In genomic region chr12:118053071-118053985, GRCh38 we compare ENCODE assay signal across 9 cellular contexts. TPM values are rescaled to one million over a fixed set of nuclear protein-coding genes. Genes with fewer than 3 reads are reported as not detected.
DNase-seq lines count a peak whose midpoint lies in the region; ATAC-seq and TF ChIP-seq lines count a peak whose summit lies in the region.
"Had no signal": no experiment of that assay in that cellular context is flagged by ENCODE, and none has a peak within 500 bp of the region (broad histone marks: within the 10 kb centered on the region; RNA-seq: fewer than 3 reads in every experiment).

No MANE protein-coding gene starts in this region.

- no peak for TF ChIP-seq EP300 in upper lobe of left lung (IDR thresholded peaks at IDR 0.05)

- H3K9me3 ChIP-seq in mesodermal cell (ENCODE audit: control insufficient read depth, low read length) (no peaks in the 10 kb centered on the region), upper lobe of left lung (no peaks in the 10 kb centered on the region)

- intact Hi-C loops in activated naive CD4-positive, alpha-beta T cell treated with anti-CD3 and anti-CD28 coated beads for 36 hours (cut with micrococcal nuclease), result no loop called here
- intact Hi-C loops in MCF 10A (cut with micrococcal nuclease), result no loop called here

- TF ChIP-seq POLR2A in upper lobe of left lung (IDR thresholded peaks at IDR 0.05), result no peak

- DNase-seq in activated naive CD4-positive, alpha-beta T cell treated with anti-CD3 and anti-CD28 coated beads for 36 hours, result no peak
- no peak for DNase-seq in activated naive CD4-positive, alpha-beta T cell treated with anti-CD3 and anti-CD28 coated beads, Interleukin-2, amount 50 U/mL, for 16 hours
- no peak for DNase-seq in MCF 10A (ENCODE audit: unreplicated experiment)
- no peak for DNase-seq in upper lobe of left lung
- DNase-seq in HPDE6-E6E7 (ENCODE audit: extremely low spot score), result no peak
- no peak for DNase-seq in mesothelial cell of epicardium (ENCODE audit: low spot score in 2 of 2, unreplicated experiment in 2 of 2)
- no peak for DNase-seq in activated CD8-positive, alpha-beta memory T cell treated with anti-CD3 and anti-CD28 coated beads, Interleukin-2, amount 50 U/mL, for 4 hours

- no TSS peak for BruUV-seq in MCF 10A (replicated peaks; lab: Mats Ljungman, UMichigan)

- H3K27me3 ChIP-seq in upper lobe of left lung, result no peaks in the 10 kb centered on the region

- no peak for TF ChIP-seq CTCF in MCF 10A (IDR thresholded peaks at IDR 0.05; ENCODE audit: unreplicated experiment)
- no peak for TF ChIP-seq CTCF in upper lobe of left lung (IDR thresholded peaks at IDR 0.05)
- TF ChIP-seq CTCF in mesothelial cell of epicardium (IDR thresholded peaks at IDR 0.05; ENCODE audit: unreplicated experiment), result no peak

- H3K36me3 ChIP-seq in mesodermal cell (ENCODE audit: control insufficient read depth, insufficient read depth, low read length), result peaks cover 42% of the 10 kb centered on the region
- peaks cover 0 to 41% (median 21%) of the 10 kb centered on the region in 4 donors for H3K36me3 ChIP-seq in upper lobe of left lung

- no peak overlapping the region for H3K4me3 Mint-ChIP-seq in activated naive CD4-positive, alpha-beta T cell treated with anti-CD3 and anti-CD28 coated beads for 36 hours
- H3K4me3 Mint-ChIP-seq in MCF 10A (ENCODE audit: unreplicated experiment), result peak overlapping the region; percentile 0
- no peak overlapping the region for H3K4me3 Mint-ChIP-seq in mesothelial cell of epicardium

- H3K27ac ChIP-seq in mesodermal cell (ENCODE audit: low read depth, low read length, severe bottlenecking), result peak overlapping the region; percentile 75
- H3K27ac ChIP-seq in upper lobe of left lung, result peak overlapping the region; percentile 14 to 61 (median 51)

- peaks cover 11% of the 10 kb centered on the region for H3K4me1 ChIP-seq in mesodermal cell (ENCODE audit: control insufficient read depth, insufficient read depth, low read length, poor library complexity, severe bottlenecking)
- peaks cover 26 to 41% (median 36%) of the 10 kb centered on the region in 4 donors for H3K4me1 ChIP-seq in upper lobe of left lung

- peak overlapping the region; percentile 0 for H3K27ac Mint-ChIP-seq in activated naive CD4-positive, alpha-beta T cell treated with anti-CD3 and anti-CD28 coated beads for 36 hours
- H3K27ac Mint-ChIP-seq in MCF 10A (ENCODE audit: low read depth, unreplicated experiment) (peak overlapping the region; percentile 71), mesothelial cell of epicardium (no peak overlapping the region)

- CTCF ChIA-PET in activated naive CD4-positive, alpha-beta T cell treated with anti-CD3 and anti-CD28 coated beads for 36 hours (lab: Charles Lee), result interaction anchor here (0.6 to 2.5 kb wide), 4 partner anchors 9 to 24 kb away, joined by 3 to 12 read pairs (median 3); no protein-coding TSS in a partner anchor
- CTCF ChIA-PET in MCF 10A (lab: Yijun Ruan, JAX), result interaction anchor here (0.6 to 1.7 kb wide), 4 partner anchors 49 to 216 kb away, joined by 3 to 5 read pairs (median 4); no protein-coding TSS in a partner anchor

- POLR2A ChIA-PET in MCF 10A (lab: Yijun Ruan, JAX), result interaction anchor here (0.6 to 2.2 kb wide), 6 partner anchors 8 to 83 kb away, joined by 3 to 8 read pairs (median 4); partner anchors contain the start of genes PEBP1 and WSB2

- no peak overlapping the region for H3K4me3 ChIP-seq in mesodermal cell (ENCODE audit: extremely low read depth, insufficient read depth, low read length, poor library complexity, severe bottlenecking)
- H3K4me3 ChIP-seq in upper lobe of left lung, result no peak overlapping the region
- H3K4me3 ChIP-seq: GM12878 had no signal

- no peak for ATAC-seq in upper lobe of left lung (ENCODE audit: low FRiP score in 2 of 2)
- ATAC-seq: GM12878 had no signal

- peaks cover 22% of the 10 kb centered on the region for H3K36me3 Mint-ChIP-seq in activated naive CD4-positive, alpha-beta T cell treated with anti-CD3 and anti-CD28 coated beads for 36 hours (ENCODE audit: low read depth)
- peaks cover 35% of the 10 kb centered on the region for H3K36me3 Mint-ChIP-seq in MCF 10A (ENCODE audit: insufficient read depth, unreplicated experiment)
- peaks cover 18% of the 10 kb centered on the region for H3K36me3 Mint-ChIP-seq in mesothelial cell of epicardium

- no peaks in the 10 kb centered on the region for H3K27me3 Mint-ChIP-seq in activated naive CD4-positive, alpha-beta T cell treated with anti-CD3 and anti-CD28 coated beads for 36 hours (ENCODE audit: low read depth)
- H3K27me3 Mint-ChIP-seq in MCF 10A (ENCODE audit: insufficient read depth, unreplicated experiment) (no peaks in the 10 kb centered on the region), mesothelial cell of epicardium (ENCODE audit: low read depth) (no peaks in the 10 kb centered on the region)

- peaks cover 32% of the 10 kb centered on the region for H3K4me1 Mint-ChIP-seq in activated naive CD4-positive, alpha-beta T cell treated with anti-CD3 and anti-CD28 coated beads for 36 hours (ENCODE audit: low read depth)
- H3K4me1 Mint-ChIP-seq in MCF 10A (ENCODE audit: insufficient read depth, unreplicated experiment), result peaks cover 33% of the 10 kb centered on the region
- H3K4me1 Mint-ChIP-seq in mesothelial cell of epicardium, result no peaks in the 10 kb centered on the region

- no peaks in the 10 kb centered on the region for H3K9me3 Mint-ChIP-seq in activated naive CD4-positive, alpha-beta T cell treated with anti-CD3 and anti-CD28 coated beads for 36 hours
- H3K9me3 Mint-ChIP-seq in MCF 10A (ENCODE audit: unreplicated experiment) (no peaks in the 10 kb centered on the region), mesothelial cell of epicardium (no peaks in the 10 kb centered on the region)

- 92 to 97% methylated on average over 8 of the region's 10 CpGs for WGBS in mesodermal cell (ENCODE audit: insufficient coverage in 2 of 2), 2 experiments
- 86 to 87% methylated on average over 10 of the region's 10 CpGs for WGBS in upper lobe of left lung, 2 donors

RNA-seq across cellular contexts. Expression of gene WSB2, which starts 7.7 kb away (rescaled TPM):
- 10 to 100 TPM; 31.0 to 31.7 TPM for total RNA-seq in activated naive CD4-positive, alpha-beta T cell treated with anti-CD3 and anti-CD28 coated beads for 36 hours
- 55.9 and 99.8 TPM in 2 replicates for total RNA-seq in MCF 10A (2022)
- polyA plus RNA-seq in mesodermal cell (2013, experiment 1 of 2), result 50.9 TPM
- polyA plus RNA-seq in mesodermal cell (2013, experiment 2 of 2), result 50.7 TPM
- 100 to 1,000 TPM in 1 of 6 donors, 10 to 100 TPM in 5; 46.1 to 112 (median 90.3) TPM for total RNA-seq in upper lobe of left lung
- total RNA-seq in mesothelial cell of epicardium, result 31.9 to 38.2 TPM (median 37.1 TPM) in 3 replicates

RNA-seq across cellular contexts. Expression of gene RFC5, which starts 36.8 kb away (rescaled TPM):
- 10 to 100 TPM; 62.0 to 62.5 TPM for total RNA-seq in activated naive CD4-positive, alpha-beta T cell treated with anti-CD3 and anti-CD28 coated beads for 36 hours
- total RNA-seq in MCF 10A (2022) (10.1 and 13.9 TPM in 2 replicates), upper lobe of left lung (10 to 100 TPM in 1 of 6 donors, 1 to 10 TPM in 5; 5.0 to 10.5 (median 7.1) TPM), mesothelial cell of epicardium (20.1 to 22.8 TPM (median 21.9 TPM) in 3 replicates)
- 23.5 TPM for polyA plus RNA-seq in mesodermal cell (2013, experiment 1 of 2)
- 22.2 TPM for polyA plus RNA-seq in mesodermal cell (2013, experiment 2 of 2)

RNA-seq across cellular contexts. Expression of gene VSIG10, which starts 50.5 kb away (rescaled TPM):
- total RNA-seq in activated naive CD4-positive, alpha-beta T cell treated with anti-CD3 and anti-CD28 coated beads for 36 hours, result 1 to 10 TPM; 1.7 to 2.4 TPM
- total RNA-seq in MCF 10A (2022) (10.9 and 17.3 TPM in 2 replicates), upper lobe of left lung (100 to 1,000 TPM in 1 of 6 donors, 10 to 100 TPM in 5; 44.1 to 157 (median 72.8) TPM), mesothelial cell of epicardium (18.4 to 23.1 TPM (median 22.0 TPM) in 3 replicates)
- polyA plus RNA-seq in mesodermal cell (2013, experiment 1 of 2), result 13.3 TPM
- polyA plus RNA-seq in mesodermal cell (2013, experiment 2 of 2), result 13.5 TPM
